ENCODE assay signal across 2 cellular contexts in the genomic region with DNA sequence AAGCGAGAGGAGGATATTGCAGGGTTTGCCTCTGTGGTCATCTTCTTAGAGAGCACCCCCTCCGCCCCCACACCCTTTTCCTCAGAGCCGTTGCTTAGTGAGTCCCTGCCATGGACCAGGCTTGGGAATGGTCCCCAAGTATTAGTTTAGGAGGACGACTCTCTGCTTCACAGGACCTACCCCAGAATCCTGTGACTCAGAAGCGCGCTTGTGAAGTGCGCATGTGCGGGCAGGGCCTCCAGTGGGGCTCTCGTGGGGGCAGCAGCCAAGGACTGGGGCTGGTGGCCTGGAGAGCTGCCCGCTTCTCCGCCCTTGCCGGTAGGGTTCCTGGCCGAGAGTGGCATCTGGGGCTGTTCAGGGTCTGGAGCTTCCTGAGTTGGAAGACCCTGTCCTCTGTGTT.
TF ChIP-seq lines count a peak whose summit lies in the region.

No MANE protein-coding gene starts in this region.

TF ChIP-seq in SK-N-SH, 30 proteins besides CTCF, POLR2A, EP300 and RAD21:
- TF ChIP-seq FOXM1 (IDR thresholded peaks at IDR 0.05; ENCODE audit: low read depth): no peak
- no peak for TF ChIP-seq CHD2 (IDR thresholded peaks at IDR 0.05; ENCODE audit: low read length, partially characterized antibody)
- no peak for TF ChIP-seq YY1 (IDR thresholded peaks at IDR 0.05; ENCODE audit: low read depth)
- TF ChIP-seq FOSL2 (IDR thresholded peaks at IDR 0.05; ENCODE audit: borderline replicate concordance, low read depth): no peak
- no peak for TF ChIP-seq TAF1 (IDR thresholded peaks at IDR 0.05; ENCODE audit: borderline replicate concordance, low read depth, low read length)
- no peak for TF ChIP-seq TCF12 (IDR thresholded peaks at IDR 0.05)
- no peak for TF ChIP-seq POLR2AphosphoS5 (IDR thresholded peaks at IDR 0.05; ENCODE audit: low read depth, low read length)
- TF ChIP-seq, protein P1, sequence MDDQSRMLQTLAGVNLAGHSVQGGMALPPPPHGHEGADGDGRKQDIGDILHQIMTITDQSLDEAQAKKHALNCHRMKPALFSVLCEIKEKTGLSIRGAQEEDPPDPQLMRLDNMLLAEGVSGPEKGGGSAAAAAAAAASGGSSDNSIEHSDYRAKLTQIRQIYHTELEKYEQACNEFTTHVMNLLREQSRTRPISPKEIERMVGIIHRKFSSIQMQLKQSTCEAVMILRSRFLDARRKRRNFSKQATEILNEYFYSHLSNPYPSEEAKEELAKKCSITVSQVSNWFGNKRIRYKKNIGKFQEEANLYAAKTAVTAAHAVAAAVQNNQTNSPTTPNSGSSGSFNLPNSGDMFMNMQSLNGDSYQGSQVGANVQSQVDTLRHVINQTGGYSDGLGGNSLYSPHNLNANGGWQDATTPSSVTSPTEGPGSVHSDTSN (IDR thresholded peaks at IDR 0.05): no peak
- TF ChIP-seq RFX5 (IDR thresholded peaks at IDR 0.05; ENCODE audit: low read length): no peak
- TF ChIP-seq NFIC (IDR thresholded peaks at IDR 0.05; ENCODE audit: borderline replicate concordance): no peak
- TF ChIP-seq NRF1 (IDR thresholded peaks at IDR 0.05; ENCODE audit: low read depth, low read length): no peak
- TF ChIP-seq SMC3 (IDR thresholded peaks at IDR 0.05; ENCODE audit: low read depth, low read length): no peak
- TF ChIP-seq GABPA (IDR thresholded peaks at IDR 0.05; ENCODE audit: low read depth): no peak
- TF ChIP-seq FOXJ3 (CRISPR knock-in tag; IDR thresholded peaks at IDR 0.05): no peak
- TF ChIP-seq GATA2 (CRISPR knock-in tag; IDR thresholded peaks at IDR 0.05): no peak

TF ChIP-seq in SK-N-SH treated with all-trans-retinoic acid at 6 μM for 48 hours, 23 proteins besides CTCF, POLR2A, EP300 and RAD21:
- no peak for TF ChIP-seq CSDC2 (CRISPR knock-in tag; IDR thresholded peaks at IDR 0.05)
- TF ChIP-seq POU6F1 (CRISPR knock-in tag; IDR thresholded peaks at IDR 0.05; ENCODE audit: borderline replicate concordance, low read depth): no peak
- TF ChIP-seq OSR1 (CRISPR knock-in tag; IDR thresholded peaks at IDR 0.05): no peak
- no peak for TF ChIP-seq RARB (CRISPR knock-in tag; IDR thresholded peaks at IDR 0.05)
- no peak for TF ChIP-seq GLIS3 (CRISPR knock-in tag; IDR thresholded peaks at IDR 0.05)
- no peak for TF ChIP-seq ZFP3 (CRISPR knock-in tag; IDR thresholded peaks at IDR 0.05)
- TF ChIP-seq ZFP30 (CRISPR knock-in tag; IDR thresholded peaks at IDR 0.05): no peak
- no peak for TF ChIP-seq ZNF8 (CRISPR knock-in tag; IDR thresholded peaks at IDR 0.05)
- TF ChIP-seq PPARA (CRISPR knock-in tag; IDR thresholded peaks at IDR 0.05; ENCODE audit: borderline replicate concordance): no peak
- TF ChIP-seq SNAI2 (CRISPR knock-in tag; IDR thresholded peaks at IDR 0.05): no peak
- no peak for TF ChIP-seq ARNTL (CRISPR knock-in tag; IDR thresholded peaks at IDR 0.05; ENCODE audit: borderline replicate concordance, low read depth)
- no peak for TF ChIP-seq TOX (CRISPR knock-in tag; IDR thresholded peaks at IDR 0.05; ENCODE audit: borderline replicate concordance)
- no peak for TF ChIP-seq ISL1 (CRISPR knock-in tag; IDR thresholded peaks at IDR 0.05)
